Comparison of ENCODE assay signal across 36 cellular contexts in genomic region chr3:37963635-37964034, GRCh38. TPM values are rescaled to one million over a fixed set of nuclear protein-coding genes. Genes with fewer than 3 reads are reported as not detected.
DNase-seq lines count a peak whose midpoint lies in the region; ATAC-seq, FAIRE-seq and TF ChIP-seq lines count a peak whose summit lies in the region.
"Had no signal": no experiment of that assay in that cellular context is flagged by ENCODE, and none has a peak within 500 bp of the region (broad histone marks: within the 10 kb centered on the region; RNA-seq: fewer than 3 reads in every experiment).

No MANE protein-coding gene starts in this region.

- POLR2A ChIA-PET in A549 (lab: Yijun Ruan, JAX): no interaction called here
- POLR2A ChIA-PET in activated CD8-positive, alpha-beta T cell treated with anti-CD3 and anti-CD28 coated beads for 36 hours (lab: Charles Lee): no interaction called here

- no peaks in the 10 kb centered on the region for H3K27me3 Mint-ChIP-seq in activated CD8-positive, alpha-beta T cell treated with anti-CD3 and anti-CD28 coated beads for 36 hours
- H3K27me3 Mint-ChIP-seq: activated T-helper 17 cell treated with anti-CD3 and anti-CD28 coated beads, Interleukin-2, amount 50 U/mL, for 72 hours; CD4-positive, alpha-beta memory T cell had no signal

- no peak for TF ChIP-seq RAD21 in A549 (conservative IDR thresholded peaks at IDR 0.05 in 1 of 2, IDR thresholded peaks at IDR 0.05 in 1 of 2)

- FAIRE-seq in A549 (lab: Jason Lieb, UNC): no peak
- FAIRE-seq: A204.1, bronchial epithelial cell, frontal cortex had no signal

- TF ChIP-seq CTCF in A549 (IDR thresholded peaks at IDR 0.05) (no peak; the same call in 2 of the 3 replicates), colonic mucosa (IDR thresholded peaks at IDR 0.05) (no peak)
- TF ChIP-seq CTCF in activated CD8-positive, alpha-beta T cell treated with anti-CD3 and anti-CD28 coated beads for 36 hours (IDR thresholded peaks at IDR 0.05): no peak

- H3K4me2 ChIP-seq in A549: peak overlapping the region; percentile 67; the same call in 2 of the 3 replicates

- no peaks in the 10 kb centered on the region for H3K27me3 ChIP-seq in colonic mucosa
- H3K27me3 ChIP-seq: esophagus muscularis mucosa, sigmoid colon, testis had no signal

- H3K36me3 ChIP-seq in colonic mucosa: no peaks in the 10 kb centered on the region

- H3K4me3 Mint-ChIP-seq in activated CD8-positive, alpha-beta T cell treated with anti-CD3 and anti-CD28 coated beads for 36 hours: no peak overlapping the region
- H3K4me3 Mint-ChIP-seq: activated T-helper 17 cell treated with anti-CD3 and anti-CD28 coated beads, Interleukin-2, amount 50 U/mL, for 72 hours; CD4-positive, alpha-beta memory T cell; effector memory CD8-positive, alpha-beta T cell; IgD-negative memory B cell; mesothelial cell of epicardium had no signal

- peak overlapping the region in 1 of 2 donors; percentile 23 for H3K9ac ChIP-seq in colonic mucosa (ENCODE audit: low read depth in 2 of 2, low read length in 2 of 2)

- CTCF ChIA-PET in A549 (lab: Yijun Ruan, JAX): interaction anchor here (3.5 to 6.4 kb wide), 2 partner anchors 9 to 11 kb away, joined by 23 to 74 read pairs; no protein-coding TSS in a partner anchor
- CTCF ChIA-PET in activated CD8-positive, alpha-beta T cell treated with anti-CD3 and anti-CD28 coated beads for 36 hours (lab: Charles Lee): interaction anchor here (0.6 to 10.8 kb wide), 3 partner anchors 12 to 124 kb away, joined by 3 to 65 read pairs (median 3); no protein-coding TSS in a partner anchor

- no peak overlapping the region for H3K4me3 ChIP-seq in A549
- H3K4me3 ChIP-seq in colonic mucosa: no peak overlapping the region
- H3K4me3 ChIP-seq: esophagus muscularis mucosa, sigmoid colon, testis had no signal

- TF ChIP-seq POLR2A in A549 (IDR thresholded peaks at IDR 0.05; ENCODE audit: low read length): no peak

- H3K36me3 Mint-ChIP-seq in activated CD8-positive, alpha-beta T cell treated with anti-CD3 and anti-CD28 coated beads for 36 hours (ENCODE audit: low read depth): no peaks in the 10 kb centered on the region
- H3K36me3 Mint-ChIP-seq: CD4-positive, alpha-beta memory T cell; IgD-negative memory B cell had no signal

- H3K4me1 ChIP-seq in A549 (peaks cover 44% of the 10 kb centered on the region), colonic mucosa (peaks cover 6% of the 10 kb centered on the region)

- no peak for DNase-seq in A549 (ENCODE audit: low read depth in 1 of 2, low spot score in 1 of 2)
- no peak for DNase-seq in colonic mucosa
- DNase-seq in left lobe of liver (ENCODE audit: low spot score): peak; percentile 38
- DNase-seq in renal cortical epithelial cell (ENCODE audit: low read depth): peak; percentile 96
- no peak for DNase-seq in activated CD8-positive, alpha-beta T cell treated with anti-CD3 and anti-CD28 coated beads for 36 hours
- no peak for DNase-seq in globus pallidus (ENCODE audit: low spot score)
- no peak for DNase-seq in cardiac septum (ENCODE audit: low spot score)
- DNase-seq: activated CD4-positive, alpha-beta T cell treated with anti-CD3 and anti-CD28 coated beads, Interleukin-2, amount 50 U/mL, for 48 hours; activated CD4-positive, CD25-positive, alpha-beta regulatory T cell; activated CD8-positive, alpha-beta memory T cell treated with anti-CD3 and anti-CD28 coated beads, Interleukin-2, amount 50 U/mL, for 48 hours; activated naive CD4-positive, alpha-beta T cell treated with anti-CD3 and anti-CD28 coated beads, Interleukin-2, amount 50 U/mL, for 16 hours; amygdala; CD4-positive, alpha-beta memory T cell; cortex of kidney; DMS 273 treated with DMSO at 0.1 percent for 48 hours; effector memory CD8-positive, alpha-beta T cell; hippocampal formation; left ventricle myocardium superior; NCI-H1092 treated with DMSO at 0.1 percent for 48 hours; NCI-H1930; NCI-H69; RPMI8226; sigmoid colon; stimulated activated naive CD4-positive, alpha-beta T cell treated with Interleukin-2 at 50 U/mL for 16 hours; T-helper 1 cell; testis had no signal

- H3K27ac Mint-ChIP-seq in activated CD8-positive, alpha-beta T cell treated with anti-CD3 and anti-CD28 coated beads for 36 hours: no peak overlapping the region
- H3K27ac Mint-ChIP-seq: CD4-positive, alpha-beta memory T cell; effector memory CD8-positive, alpha-beta T cell; IgD-negative memory B cell had no signal

- no peak for TF ChIP-seq EP300 in A549 (IDR thresholded peaks at IDR 0.05)

- no peak for ATAC-seq in A549
- peak; percentile 60 for ATAC-seq in left lobe of liver
- no peak for ATAC-seq in activated CD8-positive, alpha-beta T cell treated with anti-CD3 and anti-CD28 coated beads for 36 hours
- no peak for ATAC-seq in HG02885 (IDR thresholded peaks at IDR 0.05; ENCODE audit: poor library complexity, unreplicated experiment)
- ATAC-seq: activated T-helper 17 cell treated with anti-CD3 and anti-CD28 coated beads, Interleukin-2, amount 50 U/mL, for 72 hours; effector memory CD8-positive, alpha-beta T cell; left ventricle myocardium superior had no signal

- WGBS in A549 (ENCODE audit: missing lambda C conversion rate): 49% methylated on average over 3 of the region's 3 CpGs

- no peak overlapping the region for H3K27ac ChIP-seq in A549
- peak overlapping the region; percentile 64 for H3K27ac ChIP-seq in colonic mucosa
- H3K27ac ChIP-seq: sigmoid colon had no signal

- intact Hi-C loops in colonic mucosa (cut with DNase I): no loop called here
- intact Hi-C loops in activated CD8-positive, alpha-beta T cell treated with anti-CD3 and anti-CD28 coated beads for 36 hours (cut with micrococcal nuclease): no loop called here
- intact Hi-C loops in cardiac septum (cut with DNase I): no loop called here

- no peaks in the 10 kb centered on the region for H3K9me3 Mint-ChIP-seq in activated CD8-positive, alpha-beta T cell treated with anti-CD3 and anti-CD28 coated beads for 36 hours
- H3K9me3 Mint-ChIP-seq: activated T-helper 17 cell treated with anti-CD3 and anti-CD28 coated beads, Interleukin-2, amount 50 U/mL, for 72 hours; CD4-positive, alpha-beta memory T cell; effector memory CD8-positive, alpha-beta T cell; IgD-negative memory B cell; mesothelial cell of epicardium had no signal

- no peaks in the 10 kb centered on the region for H3K4me1 Mint-ChIP-seq in activated CD8-positive, alpha-beta T cell treated with anti-CD3 and anti-CD28 coated beads for 36 hours (ENCODE audit: low read depth)
- H3K4me1 Mint-ChIP-seq: activated T-helper 17 cell treated with anti-CD3 and anti-CD28 coated beads, Interleukin-2, amount 50 U/mL, for 72 hours; CD4-positive, alpha-beta memory T cell; IgD-negative memory B cell had no signal

- no peaks in the 10 kb centered on the region for H3K9me3 ChIP-seq in A549
- H3K9me3 ChIP-seq in colonic mucosa: no peaks in the 10 kb centered on the region
- H3K9me3 ChIP-seq: esophagus muscularis mucosa, sigmoid colon, testis had no signal

TF ChIP-seq in A549, 52 proteins besides CTCF, POLR2A, EP300 and RAD21 (continues in another document):
- TF ChIP-seq FOSL2 (IDR thresholded peaks at IDR 0.05) (no peak), FOSL2 (CRISPR knock-in tag; IDR thresholded peaks at IDR 0.05) (no peak), SREBF2 (IDR thresholded peaks at IDR 0.05) (no peak), BHLHE40 (IDR thresholded peaks at IDR 0.05; ENCODE audit: low read depth, low read length) (no peak), ZNF302 (CRISPR knock-in tag; IDR thresholded peaks at IDR 0.05) (no peak), CBX2 (IDR thresholded peaks at IDR 0.05; ENCODE audit: borderline replicate concordance, low read depth) (no peak), HMGXB4 (CRISPR knock-in tag; IDR thresholded peaks at IDR 0.05; ENCODE audit: borderline replicate concordance) (no peak), MYC (IDR thresholded peaks at IDR 0.05; ENCODE audit: borderline replicate concordance, low read length) (no peak), JUNB (IDR thresholded peaks at IDR 0.05) (no peak), NR3C1 (IDR thresholded peaks at IDR 0.05) (no peak), KDM1A (IDR thresholded peaks at IDR 0.05; ENCODE audit: low read depth) (no peak), SMC3 (IDR thresholded peaks at IDR 0.05) (no peak), POLR2AphosphoS2 (conservative IDR thresholded peaks at IDR 0.05; ENCODE audit: low read length) (no peak), CHD4 (IDR thresholded peaks at IDR 0.05; ENCODE audit: borderline replicate concordance) (no peak), USF2 (IDR thresholded peaks at IDR 0.05) (no peak), PHF8 (IDR thresholded peaks at IDR 0.05; ENCODE audit: borderline replicate concordance, low read depth) (no peak)

RNA-seq across cellular contexts. Expression of gene VILL, which starts 27.0 kb away (rescaled TPM):
- polyA plus RNA-seq in A549 (2011; rRNA removed): 0.22 and 0.49 TPM in 2 replicates
- polyA plus RNA-seq in A549 (2012; cell fraction: cytosol; rRNA removed): 0.16 and 0.23 TPM in 2 replicates
- 0.55 TPM in 2 replicates for polyA plus RNA-seq in A549 (2012; cell fraction: nucleus; rRNA removed)
- polyA plus RNA-seq in A549 (2017; fragmentation: RNase III; extraction: RNeasy Plus Mini Kit Qiagen cat#74134 plus additional on column Dnase treatment): 0.04 to 0.08 TPM (median 0.05 TPM) in 3 replicates
- polyA minus RNA-seq in A549 (2011; rRNA and poly(A)+ RNA removed): 0.49 and 0.91 TPM in 2 replicates
- 100 to 1,000 TPM; 155 to 166 TPM for total RNA-seq in colonic mucosa
- 0.48 TPM for total RNA-seq in left lobe of liver
- total RNA-seq in renal cortical epithelial cell: 4.0 and 4.5 TPM in 2 replicates
- total RNA-seq in activated CD8-positive, alpha-beta T cell treated with anti-CD3 and anti-CD28 coated beads for 36 hours: 10 to 100 TPM; 11.4 to 11.7 TPM
- total RNA-seq in cardiac septum: 2.6 TPM
- total RNA-seq: H4 had no signal
- polyA plus RNA-seq: neural cell had no signal

Comparison
In these comparisons a context has a peak if more than half of its experiments do, and no peak if none do; other contexts are left out.
1. DNase-seq: peak in left lobe of liver (single experiment) and renal cortical epithelial cell (single experiment); none in A549 (0 of 2), colonic mucosa (single experiment), activated CD8-positive, alpha-beta T cell treated with anti-CD3 and anti-CD28 coated beads for 36 hours (single experiment), globus pallidus (single experiment) and cardiac septum (single experiment).
2. RNA of gene VILL, which starts 27.0 kb away (total RNA-seq): 155 to 166 TPM in colonic mucosa; 11.4 to 11.7 TPM in activated CD8-positive, alpha-beta T cell treated with anti-CD3 and anti-CD28 coated beads for 36 hours, 4.0 to 4.5 TPM in renal cortical epithelial cell, 2.6 TPM in cardiac septum (single experiment) and 0.48 TPM in left lobe of liver (single experiment); every median in the first group is over 10 times any median in the second.